ENCODE assay signal across 1 cellular context in the genomic region with DNA sequence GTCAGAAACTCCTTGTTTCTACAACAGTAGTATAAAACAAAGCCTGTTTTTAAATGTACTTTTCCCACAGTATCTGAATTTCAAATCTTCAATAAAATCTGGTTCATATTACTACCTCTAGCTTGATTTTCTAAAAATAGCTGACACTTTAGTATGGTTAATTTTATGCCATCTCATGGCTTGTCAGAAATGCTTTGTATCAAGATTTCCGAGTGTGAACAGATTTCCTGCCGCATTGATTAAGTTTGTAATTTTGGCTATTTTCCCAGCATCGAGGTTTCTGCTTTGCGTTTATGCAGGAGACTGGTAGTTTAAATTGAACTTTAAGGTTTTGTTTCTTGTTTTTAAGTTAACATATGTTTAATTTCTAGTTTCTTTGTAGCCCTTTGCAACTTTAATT.
TF ChIP-seq lines count a peak whose summit lies in the region.

No MANE protein-coding gene starts in this region.

TF ChIP-seq in K562, 482 proteins besides CTCF, POLR2A, EP300 and RAD21 (continues in another document):
- TF ChIP-seq GATAD2B (IDR thresholded peaks at IDR 0.05; ENCODE audit: borderline replicate concordance) (no peak), SMAD3 (CRISPR knock-in tag; conservative IDR thresholded peaks at IDR 0.05) (no peak), TCF7L2 (IDR thresholded peaks at IDR 0.05; ENCODE audit: low read depth, low read length) (no peak), ZNF695 (CRISPR knock-in tag; IDR thresholded peaks at IDR 0.05) (no peak), XRCC5 (IDR thresholded peaks at IDR 0.05; ENCODE audit: low read depth, low read length) (no peak), SRSF3 (IDR thresholded peaks at IDR 0.05; ENCODE audit: insufficient read depth, low read length) (no peak), ZNF436 (CRISPR knock-in tag; IDR thresholded peaks at IDR 0.05) (no peak), SMAD2 (IDR thresholded peaks at IDR 0.05; ENCODE audit: low read depth, low read length) (no peak), ZNF589 (CRISPR knock-in tag; IDR thresholded peaks at IDR 0.05; ENCODE audit: low read depth) (no peak), TCF7 (IDR thresholded peaks at IDR 0.05; ENCODE audit: borderline replicate concordance) (no peak), ZNF143 (CRISPR knock-in tag; IDR thresholded peaks at IDR 0.05) (no peak), CCAR2 (IDR thresholded peaks at IDR 0.05; ENCODE audit: low read depth, low read length) (no peak), ZNF778 (CRISPR knock-in tag; IDR thresholded peaks at IDR 0.05) (no peak), TAF15 (IDR thresholded peaks at IDR 0.05; ENCODE audit: low read depth, low read length) (no peak), IRF2 (CRISPR knock-in tag; IDR thresholded peaks at IDR 0.05) (no peak), ZNF445 (CRISPR knock-in tag; IDR thresholded peaks at IDR 0.05; ENCODE audit: low read depth) (no peak), MEIS2 (IDR thresholded peaks at IDR 0.05; ENCODE audit: partially characterized antibody) (peak; percentile 28), MEF2A (IDR thresholded peaks at IDR 0.05; ENCODE audit: control insufficient read depth, low read depth, low read length) (peak; percentile 64), NRF1 (conservative IDR thresholded peaks at IDR 0.05 in 1 of 2, IDR thresholded peaks at IDR 0.05 in 1 of 2) (no peak), NFE2L1 (tag; IDR thresholded peaks at IDR 0.05; ENCODE audit: borderline replicate concordance, low read depth) (0 out of 2 replicates have a peak, but pooled peaks have one; percentile 15), RBM17 (IDR thresholded peaks at IDR 0.05; ENCODE audit: borderline replicate concordance, low read depth, low read length) (no peak), KAT2B (IDR thresholded peaks at IDR 0.05; ENCODE audit: low read depth, low read length) (no peak), ZNF124 (CRISPR knock-in tag; IDR thresholded peaks at IDR 0.05) (no peak), MAFG (tag; conservative IDR thresholded peaks at IDR 0.05) (peak; percentile 61), STAG1 (CRISPR knock-in tag; IDR thresholded peaks at IDR 0.05; ENCODE audit: borderline replicate concordance) (no peak), SIN3A (IDR thresholded peaks at IDR 0.05; ENCODE audit: borderline replicate concordance in 2 of 2, control insufficient read depth in 1 of 2, low read depth in 2 of 2, low read length in 2 of 2) (no peak), ZNF274 (IDR thresholded peaks at IDR 0.05; ENCODE audit: borderline replicate concordance, low read depth, low read length) (no peak), ZKSCAN1 (IDR thresholded peaks at IDR 0.05; ENCODE audit: low read depth, low read length) (no peak), RCOR1 (IDR thresholded peaks at IDR 0.05; ENCODE audit: borderline replicate concordance in 1 of 2, low read depth in 2 of 2, low read length in 2 of 2) (peak in 1 of 2 experiments; percentile 49; a peak in 2 of 4 replicates), HDAC1 (IDR thresholded peaks at IDR 0.05) (peak in 1 of 2 experiments; percentile 38; a peak in 2 of 4 replicates), ZNF77 (CRISPR knock-in tag; IDR thresholded peaks at IDR 0.05) (no peak), NFE2 (IDR thresholded peaks at IDR 0.05; ENCODE audit: low read depth) (peak; percentile 70), ZNF830 (CRISPR knock-in tag; IDR thresholded peaks at IDR 0.05) (no peak), CREB1 (IDR thresholded peaks at IDR 0.05) (no peak), CREB1 (CRISPR knock-in tag; IDR thresholded peaks at IDR 0.05) (no peak), NUFIP1 (IDR thresholded peaks at IDR 0.05; ENCODE audit: partially characterized antibody) (no peak)
- TF ChIP-seq, protein P1, sequence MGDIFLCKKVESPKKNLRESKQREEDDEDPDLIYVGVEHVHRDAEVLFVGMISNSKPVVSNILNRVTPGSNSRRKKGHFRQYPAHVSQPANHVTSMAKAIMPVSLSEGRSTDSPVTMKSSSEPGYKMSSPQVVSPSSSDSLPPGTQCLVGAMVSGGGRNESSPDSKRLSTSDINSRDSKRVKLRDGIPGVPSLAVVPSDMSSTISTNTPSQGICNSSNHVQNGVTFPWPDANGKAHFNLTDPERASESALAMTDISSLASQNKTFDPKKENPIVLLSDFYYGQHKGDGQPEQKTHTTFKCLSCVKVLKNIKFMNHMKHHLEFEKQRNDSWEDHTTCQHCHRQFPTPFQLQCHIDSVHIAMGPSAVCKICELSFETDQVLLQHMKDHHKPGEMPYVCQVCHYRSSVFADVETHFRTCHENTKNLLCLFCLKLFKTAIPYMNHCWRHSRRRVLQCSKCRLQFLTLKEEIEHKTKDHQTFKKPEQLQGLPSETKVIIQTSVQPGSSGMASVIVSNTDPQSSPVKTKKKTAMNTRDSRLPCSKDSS (IDR thresholded peaks at IDR 0.05; ENCODE audit: low read depth, partially characterized antibody): no peak
- TF ChIP-seq, protein P2, sequence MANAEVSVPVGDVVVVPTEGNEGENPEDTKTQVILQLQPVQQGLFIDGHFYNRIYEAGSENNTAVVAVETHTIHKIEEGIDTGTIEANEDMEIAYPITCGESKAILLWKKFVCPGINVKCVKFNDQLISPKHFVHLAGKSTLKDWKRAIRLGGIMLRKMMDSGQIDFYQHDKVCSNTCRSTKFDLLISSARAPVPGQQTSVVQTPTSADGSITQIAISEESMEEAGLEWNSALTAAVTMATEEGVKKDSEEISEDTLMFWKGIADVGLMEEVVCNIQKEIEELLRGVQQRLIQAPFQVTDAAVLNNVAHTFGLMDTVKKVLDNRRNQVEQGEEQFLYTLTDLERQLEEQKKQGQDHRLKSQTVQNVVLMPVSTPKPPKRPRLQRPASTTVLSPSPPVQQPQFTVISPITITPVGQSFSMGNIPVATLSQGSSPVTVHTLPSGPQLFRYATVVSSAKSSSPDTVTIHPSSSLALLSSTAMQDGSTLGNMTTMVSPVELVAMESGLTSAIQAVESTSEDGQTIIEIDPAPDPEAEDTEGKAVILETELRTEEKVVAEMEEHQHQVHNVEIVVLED (CRISPR knock-in tag; IDR thresholded peaks at IDR 0.05): no peak
- TF ChIP-seq, protein P3, sequence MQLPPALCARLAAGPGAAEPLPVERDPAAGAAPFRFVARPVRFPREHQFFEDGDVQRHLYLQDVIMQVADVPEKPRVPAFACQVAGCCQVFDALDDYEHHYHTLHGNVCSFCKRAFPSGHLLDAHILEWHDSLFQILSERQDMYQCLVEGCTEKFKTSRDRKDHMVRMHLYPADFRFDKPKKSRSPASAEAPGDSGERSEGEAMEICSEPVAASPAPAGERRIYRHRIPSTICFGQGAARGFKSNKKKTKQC (CRISPR knock-in tag; IDR thresholded peaks at IDR 0.05): no peak
- TF ChIP-seq, protein P4, sequence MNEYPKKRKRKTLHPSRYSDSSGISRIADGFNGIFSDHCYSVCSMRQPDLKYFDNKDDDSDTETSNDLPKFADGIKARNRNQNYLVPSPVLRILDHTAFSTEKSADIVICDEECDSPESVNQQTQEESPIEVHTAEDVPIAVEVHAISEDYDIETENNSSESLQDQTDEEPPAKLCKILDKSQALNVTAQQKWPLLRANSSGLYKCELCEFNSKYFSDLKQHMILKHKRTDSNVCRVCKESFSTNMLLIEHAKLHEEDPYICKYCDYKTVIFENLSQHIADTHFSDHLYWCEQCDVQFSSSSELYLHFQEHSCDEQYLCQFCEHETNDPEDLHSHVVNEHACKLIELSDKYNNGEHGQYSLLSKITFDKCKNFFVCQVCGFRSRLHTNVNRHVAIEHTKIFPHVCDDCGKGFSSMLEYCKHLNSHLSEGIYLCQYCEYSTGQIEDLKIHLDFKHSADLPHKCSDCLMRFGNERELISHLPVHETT (CRISPR knock-in tag; conservative IDR thresholded peaks at IDR 0.05 in 1 of 2, IDR thresholded peaks at IDR 0.05 in 1 of 2): no peak
- TF ChIP-seq, protein P5, sequence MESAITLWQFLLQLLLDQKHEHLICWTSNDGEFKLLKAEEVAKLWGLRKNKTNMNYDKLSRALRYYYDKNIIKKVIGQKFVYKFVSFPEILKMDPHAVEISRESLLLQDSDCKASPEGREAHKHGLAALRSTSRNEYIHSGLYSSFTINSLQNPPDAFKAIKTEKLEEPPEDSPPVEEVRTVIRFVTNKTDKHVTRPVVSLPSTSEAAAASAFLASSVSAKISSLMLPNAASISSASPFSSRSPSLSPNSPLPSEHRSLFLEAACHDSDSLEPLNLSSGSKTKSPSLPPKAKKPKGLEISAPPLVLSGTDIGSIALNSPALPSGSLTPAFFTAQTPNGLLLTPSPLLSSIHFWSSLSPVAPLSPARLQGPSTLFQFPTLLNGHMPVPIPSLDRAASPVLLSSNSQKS (CRISPR knock-in tag; IDR thresholded peaks at IDR 0.05): no peak
- TF ChIP-seq, protein P6, sequence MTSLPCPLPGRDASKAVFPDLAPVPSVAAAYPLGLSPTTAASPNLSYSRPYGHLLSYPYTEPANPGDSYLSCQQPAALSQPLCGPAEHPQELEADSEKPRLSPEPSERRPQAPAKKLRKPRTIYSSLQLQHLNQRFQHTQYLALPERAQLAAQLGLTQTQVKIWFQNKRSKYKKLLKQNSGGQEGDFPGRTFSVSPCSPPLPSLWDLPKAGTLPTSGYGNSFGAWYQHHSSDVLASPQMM (CRISPR knock-in tag; IDR thresholded peaks at IDR 0.05): no peak
- TF ChIP-seq, protein P7, sequence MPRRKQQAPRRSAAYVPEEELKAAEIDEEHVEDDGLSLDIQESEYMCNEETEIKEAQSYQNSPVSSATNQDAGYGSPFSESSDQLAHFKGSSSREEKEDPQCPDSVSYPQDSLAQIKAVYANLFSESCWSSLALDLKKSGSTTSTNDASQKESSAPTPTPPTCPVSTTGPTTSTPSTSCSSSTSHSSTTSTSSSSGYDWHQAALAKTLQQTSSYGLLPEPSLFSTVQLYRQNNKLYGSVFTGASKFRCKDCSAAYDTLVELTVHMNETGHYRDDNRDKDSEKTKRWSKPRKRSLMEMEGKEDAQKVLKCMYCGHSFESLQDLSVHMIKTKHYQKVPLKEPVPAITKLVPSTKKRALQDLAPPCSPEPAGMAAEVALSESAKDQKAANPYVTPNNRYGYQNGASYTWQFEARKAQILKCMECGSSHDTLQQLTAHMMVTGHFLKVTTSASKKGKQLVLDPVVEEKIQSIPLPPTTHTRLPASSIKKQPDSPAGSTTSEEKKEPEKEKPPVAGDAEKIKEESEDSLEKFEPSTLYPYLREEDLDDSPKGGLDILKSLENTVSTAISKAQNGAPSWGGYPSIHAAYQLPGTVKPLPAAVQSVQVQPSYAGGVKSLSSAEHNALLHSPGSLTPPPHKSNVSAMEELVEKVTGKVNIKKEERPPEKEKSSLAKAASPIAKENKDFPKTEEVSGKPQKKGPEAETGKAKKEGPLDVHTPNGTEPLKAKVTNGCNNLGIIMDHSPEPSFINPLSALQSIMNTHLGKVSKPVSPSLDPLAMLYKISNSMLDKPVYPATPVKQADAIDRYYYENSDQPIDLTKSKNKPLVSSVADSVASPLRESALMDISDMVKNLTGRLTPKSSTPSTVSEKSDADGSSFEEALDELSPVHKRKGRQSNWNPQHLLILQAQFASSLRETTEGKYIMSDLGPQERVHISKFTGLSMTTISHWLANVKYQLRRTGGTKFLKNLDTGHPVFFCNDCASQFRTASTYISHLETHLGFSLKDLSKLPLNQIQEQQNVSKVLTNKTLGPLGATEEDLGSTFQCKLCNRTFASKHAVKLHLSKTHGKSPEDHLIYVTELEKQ (CRISPR knock-in tag; IDR thresholded peaks at IDR 0.05): no peak
- TF ChIP-seq, protein P8, sequence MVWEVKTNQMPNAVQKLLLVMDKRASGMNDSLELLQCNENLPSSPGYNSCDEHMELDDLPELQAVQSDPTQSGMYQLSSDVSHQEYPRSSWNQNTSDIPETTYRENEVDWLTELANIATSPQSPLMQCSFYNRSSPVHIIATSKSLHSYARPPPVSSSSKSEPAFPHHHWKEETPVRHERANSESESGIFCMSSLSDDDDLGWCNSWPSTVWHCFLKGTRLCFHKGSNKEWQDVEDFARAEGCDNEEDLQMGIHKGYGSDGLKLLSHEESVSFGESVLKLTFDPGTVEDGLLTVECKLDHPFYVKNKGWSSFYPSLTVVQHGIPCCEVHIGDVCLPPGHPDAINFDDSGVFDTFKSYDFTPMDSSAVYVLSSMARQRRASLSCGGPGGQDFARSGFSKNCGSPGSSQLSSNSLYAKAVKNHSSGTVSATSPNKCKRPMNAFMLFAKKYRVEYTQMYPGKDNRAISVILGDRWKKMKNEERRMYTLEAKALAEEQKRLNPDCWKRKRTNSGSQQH (CRISPR knock-in tag; IDR thresholded peaks at IDR 0.05): no peak
- TF ChIP-seq, protein P9, sequence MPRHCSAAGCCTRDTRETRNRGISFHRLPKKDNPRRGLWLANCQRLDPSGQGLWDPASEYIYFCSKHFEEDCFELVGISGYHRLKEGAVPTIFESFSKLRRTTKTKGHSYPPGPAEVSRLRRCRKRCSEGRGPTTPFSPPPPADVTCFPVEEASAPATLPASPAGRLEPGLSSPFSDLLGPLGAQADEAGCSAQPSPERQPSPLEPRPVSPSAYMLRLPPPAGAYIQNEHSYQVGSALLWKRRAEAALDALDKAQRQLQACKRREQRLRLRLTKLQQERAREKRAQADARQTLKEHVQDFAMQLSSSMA (CRISPR knock-in tag; IDR thresholded peaks at IDR 0.05): no peak
- TF ChIP-seq, protein P10, sequence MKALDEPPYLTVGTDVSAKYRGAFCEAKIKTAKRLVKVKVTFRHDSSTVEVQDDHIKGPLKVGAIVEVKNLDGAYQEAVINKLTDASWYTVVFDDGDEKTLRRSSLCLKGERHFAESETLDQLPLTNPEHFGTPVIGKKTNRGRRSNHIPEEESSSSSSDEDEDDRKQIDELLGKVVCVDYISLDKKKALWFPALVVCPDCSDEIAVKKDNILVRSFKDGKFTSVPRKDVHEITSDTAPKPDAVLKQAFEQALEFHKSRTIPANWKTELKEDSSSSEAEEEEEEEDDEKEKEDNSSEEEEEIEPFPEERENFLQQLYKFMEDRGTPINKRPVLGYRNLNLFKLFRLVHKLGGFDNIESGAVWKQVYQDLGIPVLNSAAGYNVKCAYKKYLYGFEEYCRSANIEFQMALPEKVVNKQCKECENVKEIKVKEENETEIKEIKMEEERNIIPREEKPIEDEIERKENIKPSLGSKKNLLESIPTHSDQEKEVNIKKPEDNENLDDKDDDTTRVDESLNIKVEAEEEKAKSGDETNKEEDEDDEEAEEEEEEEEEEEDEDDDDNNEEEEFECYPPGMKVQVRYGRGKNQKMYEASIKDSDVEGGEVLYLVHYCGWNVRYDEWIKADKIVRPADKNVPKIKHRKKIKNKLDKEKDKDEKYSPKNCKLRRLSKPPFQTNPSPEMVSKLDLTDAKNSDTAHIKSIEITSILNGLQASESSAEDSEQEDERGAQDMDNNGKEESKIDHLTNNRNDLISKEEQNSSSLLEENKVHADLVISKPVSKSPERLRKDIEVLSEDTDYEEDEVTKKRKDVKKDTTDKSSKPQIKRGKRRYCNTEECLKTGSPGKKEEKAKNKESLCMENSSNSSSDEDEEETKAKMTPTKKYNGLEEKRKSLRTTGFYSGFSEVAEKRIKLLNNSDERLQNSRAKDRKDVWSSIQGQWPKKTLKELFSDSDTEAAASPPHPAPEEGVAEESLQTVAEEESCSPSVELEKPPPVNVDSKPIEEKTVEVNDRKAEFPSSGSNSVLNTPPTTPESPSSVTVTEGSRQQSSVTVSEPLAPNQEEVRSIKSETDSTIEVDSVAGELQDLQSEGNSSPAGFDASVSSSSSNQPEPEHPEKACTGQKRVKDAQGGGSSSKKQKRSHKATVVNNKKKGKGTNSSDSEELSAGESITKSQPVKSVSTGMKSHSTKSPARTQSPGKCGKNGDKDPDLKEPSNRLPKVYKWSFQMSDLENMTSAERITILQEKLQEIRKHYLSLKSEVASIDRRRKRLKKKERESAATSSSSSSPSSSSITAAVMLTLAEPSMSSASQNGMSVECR (CRISPR knock-in tag; IDR thresholded peaks at IDR 0.05): no peak
